In genomic region chrX:23953908-23954269, GRCh38 we compare ENCODE assay signal across 10 cellular contexts. TPM values are rescaled to one million over a fixed set of nuclear protein-coding genes. Genes with fewer than 3 reads are reported as not detected.
DNase-seq lines count a peak whose midpoint lies in the region; ATAC-seq and TF ChIP-seq lines count a peak whose summit lies in the region.
"Had no signal": no experiment of that assay in that cellular context is flagged by ENCODE, and none has a peak within 500 bp of the region (broad histone marks: within the 10 kb centered on the region; RNA-seq: fewer than 3 reads in every experiment).

No MANE protein-coding gene starts in this region.

- DNase-seq in CD8-positive, alpha-beta memory T cell, result peak in 1 of 5 donors; percentile 6
- DNase-seq in memory B cell (ENCODE audit: low spot score in 2 of 2) (no peak), left colon (no peak)
- DNase-seq: Right ventricle myocardium superior had no signal

- H3K4me1 Mint-ChIP-seq in CD8-positive, alpha-beta memory T cell, result peaks cover 21 to 35% (median 31%) of the 10 kb centered on the region in 3 donors
- H3K4me1 Mint-ChIP-seq in T-helper 1 cell treated with Interleukin-12 subunit alpha and Interleukin-12 subunit beta and Interleukin-4 antibody, amounts not matched to agents 30 μg/mL and 1 μg/mL, for 36 hours (ENCODE audit: low read depth), result peaks cover 14% of the 10 kb centered on the region
- H3K4me1 Mint-ChIP-seq in memory B cell, result peaks cover 7% of the 10 kb centered on the region

- TF ChIP-seq CTCF in gastroesophageal sphincter (IDR thresholded peaks at IDR 0.05), result no peak

- no peaks in the 10 kb centered on the region for H3K36me3 ChIP-seq in CD8-positive, alpha-beta memory T cell (ENCODE audit: insufficient read depth, low read length)
- no peaks in the 10 kb centered on the region for H3K36me3 ChIP-seq in gastroesophageal sphincter

- no peaks in the 10 kb centered on the region for H3K36me3 Mint-ChIP-seq in CD8-positive, alpha-beta memory T cell
- H3K36me3 Mint-ChIP-seq in T-helper 1 cell treated with Interleukin-12 subunit alpha and Interleukin-12 subunit beta and Interleukin-4 antibody, amounts not matched to agents 30 μg/mL and 1 μg/mL, for 36 hours (ENCODE audit: low read depth), result peaks cover 1% of the 10 kb centered on the region
- H3K36me3 Mint-ChIP-seq in memory B cell, result no peaks in the 10 kb centered on the region

- peak overlapping the region; percentile 59 to 93 (median 75) for H3K27ac Mint-ChIP-seq in CD8-positive, alpha-beta memory T cell
- peak overlapping the region; percentile 94 for H3K27ac Mint-ChIP-seq in T-helper 1 cell treated with Interleukin-12 subunit alpha and Interleukin-12 subunit beta and Interleukin-4 antibody, amounts not matched to agents 30 μg/mL and 1 μg/mL, for 36 hours
- peak overlapping the region; percentile 75 for H3K27ac Mint-ChIP-seq in memory B cell

- peak overlapping the region; percentile 72 to 91 (median 80) for H3K4me3 Mint-ChIP-seq in CD8-positive, alpha-beta memory T cell
- peak overlapping the region; percentile 86 for H3K4me3 Mint-ChIP-seq in T-helper 1 cell treated with Interleukin-12 subunit alpha and Interleukin-12 subunit beta and Interleukin-4 antibody, amounts not matched to agents 30 μg/mL and 1 μg/mL, for 36 hours
- peak overlapping the region; percentile 78 for H3K4me3 Mint-ChIP-seq in memory B cell

- TF ChIP-seq POLR2A in gastroesophageal sphincter (IDR thresholded peaks at IDR 0.05), result no peak

- H3K27me3 Mint-ChIP-seq in CD8-positive, alpha-beta memory T cell, result peaks cover 0 to 2% of the 10 kb centered on the region in 2 donors
- H3K27me3 Mint-ChIP-seq in T-helper 1 cell treated with Interleukin-12 subunit alpha and Interleukin-12 subunit beta and Interleukin-4 antibody, amounts not matched to agents 30 μg/mL and 1 μg/mL, for 36 hours (ENCODE audit: low read depth), result no peaks in the 10 kb centered on the region
- H3K27me3 Mint-ChIP-seq in memory B cell, result no peaks in the 10 kb centered on the region

- CTCF ChIA-PET in CD8-positive, alpha-beta memory T cell (lab: Charles Lee), result no interaction called here

- POLR2A ChIA-PET in CD8-positive, alpha-beta memory T cell (lab: Charles Lee), result interaction anchor here (0.8 kb wide), 1 partner anchor 171 kb away, joined by 3 read pairs; the partner anchor contains the start of gene SAT1

- peak overlapping the region; percentile 76 for H3K27ac ChIP-seq in CD8-positive, alpha-beta memory T cell (ENCODE audit: low read depth, low read length)
- H3K27ac ChIP-seq in gastroesophageal sphincter, result no peak overlapping the region

- peak overlapping the region; percentile 72 for H3K4me3 ChIP-seq in CD8-positive, alpha-beta memory T cell (ENCODE audit: low read length)
- no peak overlapping the region for H3K4me3 ChIP-seq in gastroesophageal sphincter

- no peaks in the 10 kb centered on the region for H3K9me3 ChIP-seq in CD8-positive, alpha-beta memory T cell (ENCODE audit: low read length)
- no peaks in the 10 kb centered on the region for H3K9me3 ChIP-seq in gastroesophageal sphincter

- peak; percentile 18 for ATAC-seq in HG03066 (IDR thresholded peaks at IDR 0.05; ENCODE audit: low read depth, unreplicated experiment)
- ATAC-seq in memory B cell (ENCODE audit: low read depth), result peak; percentile 20
- ATAC-seq in HG03097 (IDR thresholded peaks at IDR 0.05; ENCODE audit: low FRiP score, unreplicated experiment), result no peak
- ATAC-seq in HG02870 (IDR thresholded peaks at IDR 0.05; ENCODE audit: unreplicated experiment), result no peak
- no peak for ATAC-seq in left colon
- no peak for ATAC-seq in gastroesophageal sphincter

- H3K9me3 Mint-ChIP-seq in CD8-positive, alpha-beta memory T cell, result no peaks in the 10 kb centered on the region
- no peaks in the 10 kb centered on the region for H3K9me3 Mint-ChIP-seq in T-helper 1 cell treated with Interleukin-12 subunit alpha and Interleukin-12 subunit beta and Interleukin-4 antibody, amounts not matched to agents 30 μg/mL and 1 μg/mL, for 36 hours
- H3K9me3 Mint-ChIP-seq in memory B cell, result no peaks in the 10 kb centered on the region

- 81 to 92% methylated on average over 5 of the region's 11 CpGs for WGBS in gastroesophageal sphincter (ENCODE audit: low coverage in 1 of 2), 2 donors

- H3K4me1 ChIP-seq in CD8-positive, alpha-beta memory T cell (ENCODE audit: insufficient read depth, low read length), result peaks cover 16% of the 10 kb centered on the region
- H3K4me1 ChIP-seq in gastroesophageal sphincter, result no peaks in the 10 kb centered on the region

- intact Hi-C loops in left colon (cut with DNase I, micrococcal nuclease), result no loop called here

- TF ChIP-seq EP300 in gastroesophageal sphincter (IDR thresholded peaks at IDR 0.05), result no peak

- no peaks in the 10 kb centered on the region for H3K27me3 ChIP-seq in CD8-positive, alpha-beta memory T cell (ENCODE audit: insufficient read depth, low read length, poor library complexity, severe bottlenecking)
- no peaks in the 10 kb centered on the region for H3K27me3 ChIP-seq in gastroesophageal sphincter

RNA-seq across cellular contexts. Expression of gene CXorf58, which starts 46.1 kb away (rescaled TPM):
- total RNA-seq in CD8-positive, alpha-beta memory T cell, result under 1 TPM in 1 of 2 experiments, not detected in 1; 0.11 TPM
- polyA plus RNA-seq in CD8-positive, alpha-beta memory T cell, result 0.23 TPM
- total RNA-seq in left colon (not detected), gastroesophageal sphincter (under 1 TPM in 1 of 4 donors, not detected in 3; 0.15 TPM)
- total RNA-seq: kidney epithelial cell had no signal

RNA-seq across cellular contexts. Expression of gene APOO, which starts 46.2 kb away (rescaled TPM):
- total RNA-seq in CD8-positive, alpha-beta memory T cell, result 10 to 100 TPM; 38.3 to 42.6 TPM
- polyA plus RNA-seq in CD8-positive, alpha-beta memory T cell, result 20.0 TPM
- total RNA-seq in left colon (10 to 100 TPM; 31.4 to 31.7 TPM), gastroesophageal sphincter (10 to 100 TPM in 1 of 4 donors, 1 to 10 TPM in 3; 4.5 to 19.8 (median 8.7) TPM)

Comparison
In these comparisons a context has a peak if more than half of its experiments do, and no peak if none do; other contexts are left out.
1. ATAC-seq: peak in HG03066 (single experiment) and memory B cell (single experiment); none in HG03097 (single experiment), HG02870 (single experiment), left colon (single experiment) and gastroesophageal sphincter (single experiment).
2. Peak in every context shown above with its lines, with median percentiles within 50 percentile points of each other: H3K27ac Mint-ChIP-seq and H3K4me3 Mint-ChIP-seq.